In the genomic region with DNA sequence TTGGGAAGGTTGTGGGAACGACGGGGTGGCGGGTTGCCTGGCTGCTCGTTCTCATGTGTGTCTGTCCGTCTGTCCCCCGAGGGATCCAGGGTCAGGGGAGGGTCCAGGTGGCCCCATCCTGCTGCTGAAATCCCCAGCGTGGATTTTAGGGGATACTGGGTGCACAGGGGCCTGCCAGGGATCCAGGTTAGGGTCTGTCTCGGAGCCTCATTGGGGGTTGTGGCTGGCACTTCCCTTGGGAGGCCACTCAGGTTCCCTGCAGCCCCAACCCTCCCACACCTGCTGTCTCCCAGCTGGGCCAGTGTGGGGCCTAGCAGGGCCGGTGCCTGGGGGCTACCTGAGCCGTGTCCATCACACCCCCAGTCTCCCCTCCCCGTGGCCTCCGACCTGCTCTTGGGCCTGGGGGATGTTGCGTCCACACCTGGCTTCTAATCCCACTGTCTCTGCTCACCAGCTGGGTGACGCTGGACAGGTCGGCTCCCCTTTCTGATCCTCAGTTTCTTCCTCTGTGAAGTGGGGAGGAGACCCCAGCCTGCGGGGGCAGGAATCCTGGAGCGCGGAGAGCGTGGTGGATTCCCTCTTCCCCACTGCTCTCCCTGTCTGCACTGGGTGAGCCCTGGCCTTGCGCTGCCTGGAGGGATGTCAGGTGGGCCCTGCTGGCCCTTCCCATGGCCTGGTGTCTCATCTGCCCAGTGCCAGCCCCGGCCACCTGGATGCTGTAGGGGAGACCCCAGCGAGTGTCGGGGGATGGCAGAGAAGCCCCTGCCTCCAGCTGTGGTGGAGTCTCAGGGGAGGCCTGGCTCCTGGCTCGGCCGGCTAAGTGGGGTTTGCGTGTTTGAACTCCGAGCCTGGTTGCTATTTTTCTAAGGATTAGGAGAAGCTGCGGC, we compare ENCODE assay signal across 18 cellular contexts.
DNase-seq lines count a peak whose midpoint lies in the region; ATAC-seq and TF ChIP-seq lines count a peak whose summit lies in the region.
"Had no signal": no experiment of that assay in that cellular context is flagged by ENCODE, and none has a peak within 500 bp of the region (broad histone marks: within the 10 kb centered on the region; RNA-seq: fewer than 3 reads in every experiment).

No MANE protein-coding gene starts in this region.

- no peak overlapping the region for H3K4me3 ChIP-seq in left ventricle myocardium inferior
- no peak overlapping the region for H3K4me3 ChIP-seq in right cardiac atrium (ENCODE audit: low read length)
- H3K4me3 ChIP-seq: SJSA1 had no signal

- no peaks in the 10 kb centered on the region for H3K36me3 ChIP-seq in left ventricle myocardium inferior
- H3K36me3 ChIP-seq: SJSA1 had no signal

- peaks cover 6% of the 10 kb centered on the region for H3K27me3 Mint-ChIP-seq in glutamatergic neuron (ENCODE audit: unreplicated experiment)
- H3K27me3 Mint-ChIP-seq: CD4-positive, CD25-positive, alpha-beta regulatory T cell; IgD-negative memory B cell had no signal

- no peak for ATAC-seq in right cardiac atrium
- no peak for ATAC-seq in HG02870 (IDR thresholded peaks at IDR 0.05; ENCODE audit: unreplicated experiment)

- H3K27me3 ChIP-seq in left ventricle myocardium inferior (ENCODE audit: low read depth) (peaks cover 64% of the 10 kb centered on the region), right cardiac atrium (ENCODE audit: control insufficient read depth, insufficient read depth) (no peaks in the 10 kb centered on the region)

- H3K4me1 Mint-ChIP-seq in glutamatergic neuron (ENCODE audit: low read depth, unreplicated experiment): peaks cover 5% of the 10 kb centered on the region
- H3K4me1 Mint-ChIP-seq: CD4-positive, CD25-positive, alpha-beta regulatory T cell; IgD-negative memory B cell had no signal

- no peaks in the 10 kb centered on the region for H3K36me3 Mint-ChIP-seq in glutamatergic neuron (ENCODE audit: unreplicated experiment)
- H3K36me3 Mint-ChIP-seq: CD4-positive, CD25-positive, alpha-beta regulatory T cell; IgD-negative memory B cell had no signal

- peaks cover 4% of the 10 kb centered on the region for H3K9me3 Mint-ChIP-seq in glutamatergic neuron (ENCODE audit: unreplicated experiment)
- H3K9me3 Mint-ChIP-seq: CD4-positive, CD25-positive, alpha-beta regulatory T cell; IgD-negative memory B cell had no signal

- H3K27ac ChIP-seq in left ventricle myocardium inferior (replicated peaks): no peak overlapping the region
- H3K27ac ChIP-seq in right cardiac atrium (ENCODE audit: low read length): no peak overlapping the region
- H3K27ac ChIP-seq: SJSA1 had no signal

- H3K9me3 ChIP-seq in left ventricle myocardium inferior (replicated peaks): peaks cover 9% of the 10 kb centered on the region
- no peaks in the 10 kb centered on the region for H3K9me3 ChIP-seq in right cardiac atrium (ENCODE audit: control insufficient read depth, low read length)
- H3K9me3 ChIP-seq: SJSA1 had no signal

- TF ChIP-seq CTCF in left ventricle myocardium inferior (IDR thresholded peaks at IDR 0.05; ENCODE audit: borderline replicate concordance) (no peak), glutamatergic neuron (IDR thresholded peaks at IDR 0.05; ENCODE audit: partially characterized antibody, unreplicated experiment) (no peak)

- H3K4me1 ChIP-seq in left ventricle myocardium inferior: no peaks in the 10 kb centered on the region
- no peaks in the 10 kb centered on the region for H3K4me1 ChIP-seq in right cardiac atrium (ENCODE audit: control insufficient read depth, insufficient read depth, low read length)
- H3K4me1 ChIP-seq: SJSA1 had no signal

- peak overlapping the region; percentile 62 for H3K27ac Mint-ChIP-seq in glutamatergic neuron (ENCODE audit: unreplicated experiment)
- H3K27ac Mint-ChIP-seq: CD4-positive, CD25-positive, alpha-beta regulatory T cell; IgD-negative memory B cell had no signal

- 73% methylated on average over 28 of the region's 28 CpGs for WGBS in right cardiac atrium

- H3K4me3 Mint-ChIP-seq in glutamatergic neuron (ENCODE audit: unreplicated experiment): no peak overlapping the region
- H3K4me3 Mint-ChIP-seq: CD4-positive, CD25-positive, alpha-beta regulatory T cell; IgD-negative memory B cell had no signal

- DNase-seq in left ventricle myocardium inferior (peak; percentile 4), right cardiac atrium (no peak), glutamatergic neuron (peak; percentile 47), posterior vena cava (ENCODE audit: low spot score) (peak; percentile 67), NCI-H1105 treated with DMSO at 0.1 percent for 48 hours (lab: John Stamatoyannopoulos, UW) (no peak), NCI-H2081 treated with DMSO at 0.1 percent for 48 hours (lab: John Stamatoyannopoulos, UW) (no peak)
- DNase-seq: CD4-positive, CD25-positive, alpha-beta regulatory T cell; DMS79; Karpas-422; NCI-H1436; NCI-H187 treated with DMSO at 0.1 percent for 48 hours; NCI-H345; NCI-H524; NCI-H774; OCI-M1 had no signal

- intact Hi-C loops in left ventricle myocardium inferior (cut with micrococcal nuclease) (no loop called here), right cardiac atrium (cut with DNase I) (no loop called here), posterior vena cava (cut with DNase I) (no loop called here)

Comparison
In these comparisons a context has a peak if more than half of its experiments do, and no peak if none do; other contexts are left out.
1. DNase-seq: peak in left ventricle myocardium inferior (single experiment), glutamatergic neuron (single experiment) and posterior vena cava (single experiment); none in right cardiac atrium (0 of 3), NCI-H1105 treated with DMSO at 0.1 percent for 48 hours (single experiment) and NCI-H2081 treated with DMSO at 0.1 percent for 48 hours (single experiment).